ENCODE assay signal across 21 cellular contexts in the genomic region with DNA sequence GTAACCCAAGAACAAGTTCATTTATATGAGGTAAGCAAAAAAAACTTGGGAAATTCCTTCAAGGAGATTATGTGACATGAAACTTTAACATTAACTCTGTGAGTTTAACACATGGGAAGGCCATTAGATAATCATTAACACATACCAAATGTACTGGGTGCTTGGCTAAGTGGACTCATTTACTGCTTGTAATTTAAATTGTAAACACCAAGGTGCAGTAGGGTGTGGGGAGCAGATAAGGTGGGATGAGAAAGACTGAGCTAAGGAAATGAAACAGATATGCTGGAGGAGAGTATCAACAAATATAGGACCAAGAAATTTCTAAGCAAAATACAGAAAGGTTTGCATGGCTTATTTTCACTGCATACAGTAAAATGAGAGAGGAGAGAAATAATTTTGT.
"Had no signal": no experiment of that assay in that cellular context is flagged by ENCODE, and none has a peak within 500 bp of the region (broad histone marks: within the 10 kb centered on the region; RNA-seq: fewer than 3 reads in every experiment).

No MANE protein-coding gene starts in this region.

- H3K36me3 Mint-ChIP-seq: type B pancreatic cell had no signal

- H3K4me1 Mint-ChIP-seq: central memory CD8-positive, alpha-beta T cell; neural crest cell had no signal

- FAIRE-seq: frontal cortex had no signal

- H3K27me3 ChIP-seq: cardiac muscle cell, neutrophil, pancreas, right lobe of liver, stomach, thyroid gland had no signal

- H3K9me3 Mint-ChIP-seq: effector memory CD8-positive, alpha-beta T cell had no signal

- H3K27me3 Mint-ChIP-seq: central memory CD8-positive, alpha-beta T cell; effector memory CD8-positive, alpha-beta T cell; natural killer cell treated with Interleukin-12 subunit alpha and Interleukin-12 subunit beta and Interleukin-15 and Interleukin-18, amount 100 ng/mL, for 72 hours; type B pancreatic cell had no signal

- H3K4me3 ChIP-seq: cardiac muscle cell, pancreas, right lobe of liver, smooth muscle cell, stomach, thyroid gland had no signal

- H3K9me3 ChIP-seq: neutrophil, pancreas, right lobe of liver, thyroid gland had no signal

- ATAC-seq: effector memory CD8-positive, alpha-beta T cell; left lobe of liver; natural killer cell treated with Interleukin-12 subunit alpha and Interleukin-12 subunit beta and Interleukin-15 and Interleukin-18, amount 100 ng/mL, for 72 hours; pancreas; right lobe of liver had no signal

- H3K4me3 Mint-ChIP-seq: central memory CD8-positive, alpha-beta T cell; effector memory CD8-positive, alpha-beta T cell; natural killer cell treated with Interleukin-12 subunit alpha and Interleukin-12 subunit beta and Interleukin-15 and Interleukin-18, amount 100 ng/mL, for 72 hours; neural crest cell; type B pancreatic cell had no signal

- H3K36me3 ChIP-seq: cardiac muscle cell, neutrophil, pancreas, right lobe of liver, stomach, thyroid gland had no signal

- H3K27ac Mint-ChIP-seq: effector memory CD8-positive, alpha-beta T cell; natural killer cell treated with Interleukin-12 subunit alpha and Interleukin-12 subunit beta and Interleukin-15 and Interleukin-18, amount 100 ng/mL, for 72 hours; type B pancreatic cell had no signal

- H3K27ac ChIP-seq: cardiac muscle cell, neutrophil, pancreas, right lobe of liver, stomach, thyroid gland had no signal

- H3K4me1 ChIP-seq: pancreas, right lobe of liver, stomach, thyroid gland had no signal

- DNase-seq: cortex of kidney; effector memory CD8-positive, alpha-beta T cell; mesenchymal stem cell; pancreas; right lobe of liver; stimulated activated CD4-positive, alpha-beta T cell treated with anti-CD3 and anti-CD28 coated beads, Interleukin-12 subunit alpha, Interleukin-12 subunit beta, amount 100 ng/mL, for 4 hours; stimulated activated CD4-positive, alpha-beta T cell treated with anti-CD3 and anti-CD28 coated beads, Interleukin-1b, Interleukin-23, amount 100 ng/mL, for 48 hours; stimulated activated CD4-positive, alpha-beta T cell treated with anti-CD3 and anti-CD28 coated beads, Interleukin-4, amount 100 ng/mL, for 1 hour; stimulated activated CD8-positive, alpha-beta memory T cell treated with anti-CD3 and anti-CD28 coated beads, Interleukin-4, amount 100 ng/mL, for 48 hours; stimulated activated naive CD4-positive, alpha-beta T cell treated with Interleukin-2 at 50 U/mL for 16 hours; stomach; thyroid gland had no signal

- H3K4me2 ChIP-seq: smooth muscle cell had no signal
